In genomic region chr5:1471997-1472963, GRCh38 we compare ENCODE assay signal across 2 cellular contexts.
TF ChIP-seq lines count a peak whose summit lies in the region.

No MANE protein-coding gene starts in this region.

TF ChIP-seq in GM12891, 5 proteins besides CTCF, POLR2A, EP300 and RAD21 (continued from another document):
- no peak for TF ChIP-seq POU2F2 (IDR thresholded peaks at IDR 0.05; ENCODE audit: low read depth, low read length)

TF ChIP-seq in IMR-90, 13 proteins besides CTCF, POLR2A, EP300 and RAD21 (continued from another document):
- TF ChIP-seq ELK1 (IDR thresholded peaks at IDR 0.05; ENCODE audit: borderline replicate concordance, low read depth, low read length) (no peak), MXI1 (IDR thresholded peaks at IDR 0.05; ENCODE audit: borderline replicate concordance, low read depth, low read length) (no peak), BHLHE40 (IDR thresholded peaks at IDR 0.05; ENCODE audit: low read depth, low read length) (no peak), CEBPB (IDR thresholded peaks at IDR 0.05; ENCODE audit: low read depth, low read length) (no peak), SMC3 (IDR thresholded peaks at IDR 0.05; ENCODE audit: low read depth, low read length) (no peak), USF2 (IDR thresholded peaks at IDR 0.05; ENCODE audit: low read depth, low read length) (no peak)
